In the genomic region with DNA sequence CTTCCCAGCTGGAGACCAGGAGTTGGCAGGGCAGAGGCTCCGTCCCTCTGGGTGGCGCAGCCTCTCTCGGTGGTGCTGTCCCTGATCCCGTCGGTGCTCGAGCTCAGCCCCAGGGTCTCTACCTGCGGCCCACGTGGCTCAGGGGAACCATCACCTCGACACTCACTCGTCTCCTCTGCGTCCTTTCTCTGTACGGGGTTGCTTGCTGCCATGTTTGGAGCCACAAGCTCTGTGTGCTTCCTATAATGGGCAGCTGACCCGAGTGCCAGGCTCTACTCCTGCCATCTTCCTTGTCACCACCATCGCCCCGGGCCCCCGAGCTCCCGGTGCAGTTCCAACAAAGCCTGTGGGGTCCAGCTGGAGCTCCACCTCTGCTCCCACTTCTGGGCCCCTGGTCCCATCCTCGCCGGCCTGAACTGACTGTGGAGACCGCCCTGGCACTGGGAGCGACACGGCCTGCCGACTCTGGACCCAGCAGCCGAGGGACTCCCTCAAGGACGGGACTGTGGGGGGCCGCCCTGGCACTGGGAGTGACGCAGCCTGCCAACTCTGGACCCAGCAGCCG, we compare ENCODE assay signal across 1 cellular context.
TF ChIP-seq lines count a peak whose summit lies in the region.

No MANE protein-coding gene starts in this region.

TF ChIP-seq in HepG2, 621 proteins besides CTCF, POLR2A, EP300 and RAD21:
- no peak for TF ChIP-seq ZNF841 (CRISPR knock-in tag; IDR thresholded peaks at IDR 0.05; ENCODE audit: borderline replicate concordance)
- no peak for TF ChIP-seq SATB2 (CRISPR knock-in tag; IDR thresholded peaks at IDR 0.05)
- TF ChIP-seq SAP130 (CRISPR knock-in tag; IDR thresholded peaks at IDR 0.05; ENCODE audit: low read depth): no peak
- no peak for TF ChIP-seq ZNF879 (CRISPR knock-in tag; IDR thresholded peaks at IDR 0.05)
- no peak for TF ChIP-seq PHB2 (IDR thresholded peaks at IDR 0.05; ENCODE audit: partially characterized antibody)
- no peak for TF ChIP-seq ZBTB38 (CRISPR knock-in tag; IDR thresholded peaks at IDR 0.05)
- TF ChIP-seq, protein P1, sequence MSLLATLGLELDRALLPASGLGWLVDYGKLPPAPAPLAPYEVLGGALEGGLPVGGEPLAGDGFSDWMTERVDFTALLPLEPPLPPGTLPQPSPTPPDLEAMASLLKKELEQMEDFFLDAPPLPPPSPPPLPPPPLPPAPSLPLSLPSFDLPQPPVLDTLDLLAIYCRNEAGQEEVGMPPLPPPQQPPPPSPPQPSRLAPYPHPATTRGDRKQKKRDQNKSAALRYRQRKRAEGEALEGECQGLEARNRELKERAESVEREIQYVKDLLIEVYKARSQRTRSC (CRISPR knock-in tag; IDR thresholded peaks at IDR 0.05; ENCODE audit: low read depth): no peak
- TF ChIP-seq, protein P2, sequence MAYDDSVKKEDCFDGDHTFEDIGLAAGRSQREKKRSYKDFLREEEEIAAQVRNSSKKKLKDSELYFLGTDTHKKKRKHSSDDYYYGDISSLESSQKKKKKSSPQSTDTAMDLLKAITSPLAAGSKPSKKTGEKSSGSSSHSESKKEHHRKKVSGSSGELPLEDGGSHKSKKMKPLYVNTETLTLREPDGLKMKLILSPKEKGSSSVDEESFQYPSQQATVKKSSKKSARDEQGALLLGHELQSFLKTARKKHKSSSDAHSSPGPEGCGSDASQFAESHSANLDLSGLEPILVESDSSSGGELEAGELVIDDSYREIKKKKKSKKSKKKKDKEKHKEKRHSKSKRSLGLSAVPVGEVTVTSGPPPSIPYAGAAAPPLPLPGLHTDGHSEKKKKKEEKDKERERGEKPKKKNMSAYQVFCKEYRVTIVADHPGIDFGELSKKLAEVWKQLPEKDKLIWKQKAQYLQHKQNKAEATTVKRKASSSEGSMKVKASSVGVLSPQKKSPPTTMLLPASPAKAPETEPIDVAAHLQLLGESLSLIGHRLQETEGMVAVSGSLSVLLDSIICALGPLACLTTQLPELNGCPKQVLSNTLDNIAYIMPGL (CRISPR knock-in tag; IDR thresholded peaks at IDR 0.05; ENCODE audit: borderline replicate concordance in 1 of 2, low read depth in 1 of 2): no peak
- TF ChIP-seq AGO2 (optimal IDR thresholded peaks at IDR 0.05; ENCODE audit: low read depth, low read length): peak; percentile 94
- no peak for TF ChIP-seq NCOA2 (CRISPR knock-in tag; IDR thresholded peaks at IDR 0.05)
- no peak for TF ChIP-seq KAT7 (CRISPR knock-in tag; IDR thresholded peaks at IDR 0.05; ENCODE audit: borderline replicate concordance)
- peak; percentile 34; the same call in 1 of the 2 replicates for TF ChIP-seq RBFOX2 (IDR thresholded peaks at IDR 0.05; ENCODE audit: low read depth, low read length)
- TF ChIP-seq ESRRA (CRISPR knock-in tag; IDR thresholded peaks at IDR 0.05; ENCODE audit: low read depth): no peak
- TF ChIP-seq, protein P3, sequence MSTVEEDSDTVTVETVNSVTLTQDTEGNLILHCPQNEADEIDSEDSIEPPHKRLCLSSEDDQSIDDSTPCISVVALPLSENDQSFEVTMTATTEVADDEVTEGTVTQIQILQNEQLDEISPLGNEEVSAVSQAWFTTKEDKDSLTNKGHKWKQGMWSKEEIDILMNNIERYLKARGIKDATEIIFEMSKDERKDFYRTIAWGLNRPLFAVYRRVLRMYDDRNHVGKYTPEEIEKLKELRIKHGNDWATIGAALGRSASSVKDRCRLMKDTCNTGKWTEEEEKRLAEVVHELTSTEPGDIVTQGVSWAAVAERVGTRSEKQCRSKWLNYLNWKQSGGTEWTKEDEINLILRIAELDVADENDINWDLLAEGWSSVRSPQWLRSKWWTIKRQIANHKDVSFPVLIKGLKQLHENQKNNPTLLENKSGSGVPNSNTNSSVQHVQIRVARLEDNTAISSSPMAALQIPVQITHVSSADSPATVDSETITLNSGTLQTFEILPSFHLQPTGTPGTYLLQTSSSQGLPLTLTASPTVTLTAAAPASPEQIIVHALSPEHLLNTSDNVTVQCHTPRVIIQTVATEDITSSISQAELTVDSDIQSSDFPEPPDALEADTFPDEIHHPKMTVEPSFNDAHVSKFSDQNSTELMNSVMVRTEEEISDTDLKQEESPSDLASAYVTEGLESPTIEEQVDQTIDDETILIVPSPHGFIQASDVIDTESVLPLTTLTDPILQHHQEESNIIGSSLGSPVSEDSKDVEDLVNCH (CRISPR knock-in tag; IDR thresholded peaks at IDR 0.05): no peak
- TF ChIP-seq, protein P4, sequence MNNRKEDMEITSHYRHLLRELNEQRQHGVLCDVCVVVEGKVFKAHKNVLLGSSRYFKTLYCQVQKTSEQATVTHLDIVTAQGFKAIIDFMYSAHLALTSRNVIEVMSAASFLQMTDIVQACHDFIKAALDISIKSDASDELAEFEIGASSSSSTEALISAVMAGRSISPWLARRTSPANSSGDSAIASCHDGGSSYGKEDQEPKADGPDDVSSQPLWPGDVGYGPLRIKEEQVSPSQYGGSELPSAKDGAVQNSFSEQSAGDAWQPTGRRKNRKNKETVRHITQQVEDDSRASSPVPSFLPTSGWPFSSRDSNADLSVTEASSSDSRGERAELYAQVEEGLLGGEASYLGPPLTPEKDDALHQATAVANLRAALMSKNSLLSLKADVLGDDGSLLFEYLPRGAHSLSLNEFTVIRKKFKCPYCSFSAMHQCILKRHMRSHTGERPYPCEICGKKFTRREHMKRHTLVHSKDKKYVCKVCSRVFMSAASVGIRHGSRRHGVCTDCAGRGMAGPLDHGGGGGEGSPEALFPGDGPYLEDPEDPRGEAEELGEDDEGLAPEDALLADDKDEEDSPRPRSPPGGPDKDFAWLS (CRISPR knock-in tag; IDR thresholded peaks at IDR 0.05; ENCODE audit: borderline replicate concordance): no peak
- TF ChIP-seq HIVEP1 (CRISPR knock-in tag; IDR thresholded peaks at IDR 0.05): no peak
- no peak for TF ChIP-seq SKI (IDR thresholded peaks at IDR 0.05; ENCODE audit: partially characterized antibody)
- TF ChIP-seq ZNF780A (CRISPR knock-in tag; IDR thresholded peaks at IDR 0.05): no peak
- TF ChIP-seq SP4 (CRISPR knock-in tag; IDR thresholded peaks at IDR 0.05): no peak
- TF ChIP-seq, protein P5, sequence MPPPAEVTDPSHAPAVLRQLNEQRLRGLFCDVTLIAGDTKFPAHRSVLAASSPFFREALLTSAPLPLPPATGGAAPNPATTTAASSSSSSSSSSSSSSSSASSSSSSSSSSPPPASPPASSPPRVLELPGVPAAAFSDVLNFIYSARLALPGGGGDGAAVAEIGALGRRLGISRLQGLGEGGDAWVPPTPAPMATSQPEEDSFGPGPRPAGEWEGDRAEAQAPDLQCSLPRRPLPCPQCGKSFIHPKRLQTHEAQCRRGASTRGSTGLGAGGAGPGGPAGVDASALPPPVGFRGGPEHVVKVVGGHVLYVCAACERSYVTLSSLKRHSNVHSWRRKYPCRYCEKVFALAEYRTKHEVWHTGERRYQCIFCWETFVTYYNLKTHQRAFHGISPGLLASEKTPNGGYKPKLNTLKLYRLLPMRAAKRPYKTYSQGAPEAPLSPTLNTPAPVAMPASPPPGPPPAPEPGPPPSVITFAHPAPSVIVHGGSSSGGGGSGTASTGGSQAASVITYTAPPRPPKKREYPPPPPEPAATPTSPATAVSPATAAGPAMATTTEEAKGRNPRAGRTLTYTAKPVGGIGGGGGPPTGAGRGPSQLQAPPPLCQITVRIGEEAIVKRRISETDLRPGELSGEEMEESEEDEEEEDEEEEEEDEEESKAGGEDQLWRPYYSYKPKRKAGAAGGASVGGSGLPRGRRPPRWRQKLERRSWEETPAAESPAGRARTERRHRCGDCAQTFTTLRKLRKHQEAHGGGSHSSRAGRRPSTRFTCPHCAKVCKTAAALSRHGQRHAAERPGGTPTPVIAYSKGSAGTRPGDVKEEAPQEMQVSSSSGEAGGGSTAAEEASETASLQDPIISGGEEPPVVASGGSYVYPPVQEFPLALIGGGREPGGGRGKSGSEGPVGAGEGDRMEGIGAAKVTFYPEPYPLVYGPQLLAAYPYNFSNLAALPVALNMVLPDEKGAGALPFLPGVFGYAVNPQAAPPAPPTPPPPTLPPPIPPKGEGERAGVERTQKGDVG (CRISPR knock-in tag; IDR thresholded peaks at IDR 0.05; ENCODE audit: borderline replicate concordance): no peak
- TF ChIP-seq PAWR (CRISPR knock-in tag; IDR thresholded peaks at IDR 0.05; ENCODE audit: borderline replicate concordance): no peak
- TF ChIP-seq, protein P6, sequence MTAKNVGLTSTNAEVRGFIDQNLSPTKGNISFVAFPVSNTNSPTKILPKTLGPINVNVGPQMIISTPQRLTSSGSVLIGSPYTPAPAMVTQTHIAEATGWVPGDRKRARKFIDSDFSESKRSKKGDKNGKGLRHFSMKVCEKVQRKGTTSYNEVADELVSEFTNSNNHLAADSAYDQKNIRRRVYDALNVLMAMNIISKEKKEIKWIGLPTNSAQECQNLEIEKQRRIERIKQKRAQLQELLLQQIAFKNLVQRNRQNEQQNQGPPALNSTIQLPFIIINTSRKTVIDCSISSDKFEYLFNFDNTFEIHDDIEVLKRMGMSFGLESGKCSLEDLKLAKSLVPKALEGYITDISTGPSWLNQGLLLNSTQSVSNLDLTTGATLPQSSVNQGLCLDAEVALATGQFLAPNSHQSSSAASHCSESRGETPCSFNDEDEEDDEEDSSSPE (CRISPR knock-in tag; IDR thresholded peaks at IDR 0.05): no peak
- TF ChIP-seq ZFP36L1 (CRISPR knock-in tag; IDR thresholded peaks at IDR 0.05): no peak
- TF ChIP-seq AKAP8 (CRISPR knock-in tag; IDR thresholded peaks at IDR 0.05): 0 out of 2 replicates have a peak, but pooled peaks have one; percentile 33
- TF ChIP-seq DPF2 (CRISPR knock-in tag; IDR thresholded peaks at IDR 0.05; ENCODE audit: borderline replicate concordance, low read depth): no peak
- TF ChIP-seq POLR2G (IDR thresholded peaks at IDR 0.05; ENCODE audit: low read depth, low read length): peak; percentile 49; the same call in 1 of the 2 replicates
- TF ChIP-seq ZBTB8A (CRISPR knock-in tag; IDR thresholded peaks at IDR 0.05; ENCODE audit: borderline replicate concordance, low read depth): no peak
- TF ChIP-seq POLR2AphosphoS5 (IDR thresholded peaks at IDR 0.05; ENCODE audit: low read depth, low read length): peak; percentile 13; the same call in 1 of the 2 replicates
- no peak for TF ChIP-seq ZNF792 (CRISPR knock-in tag; IDR thresholded peaks at IDR 0.05)
